8 cellular contexts compared by ENCODE assay signal in genomic region chr4:73603307-73603710, GRCh38.
DNase-seq lines count a peak whose midpoint lies in the region; ATAC-seq and TF ChIP-seq lines count a peak whose summit lies in the region.
"Had no signal": no experiment of that assay in that cellular context is flagged by ENCODE, and none has a peak within 500 bp of the region (broad histone marks: within the 10 kb centered on the region; RNA-seq: fewer than 3 reads in every experiment).

No MANE protein-coding gene starts in this region.

- intact Hi-C loops in posterior cingulate gyrus (cut with DNase I) = no loop called here

- peaks cover 0 to 1% of the 10 kb centered on the region in 2 donors for H3K9me3 Mint-ChIP-seq in stimulated activated naive B cell treated with anti-CD40 and anti-IgM and Interleukin-4, amounts not matched to agents 10 μg/mL and 1 μg/mL and 100 μg/mL, for 72 hours

- ATAC-seq in GM19395 (IDR thresholded peaks at IDR 0.05; ENCODE audit: unreplicated experiment) (peak; percentile 38), HG03439 (IDR thresholded peaks at IDR 0.05; ENCODE audit: unreplicated experiment) (peak; percentile 41)
- ATAC-seq in stimulated activated naive B cell treated with anti-CD40 and anti-IgM and Interleukin-4, amounts not matched to agents 10 μg/mL and 1 μg/mL and 100 μg/mL, for 72 hours (replicated peaks) = peak; percentile 82 to 88

- DNase-seq in choroid plexus epithelial cell (ENCODE audit: low read depth) (peak; percentile 93), pons (ENCODE audit: low spot score) (no peak), posterior cingulate gyrus (no peak), GM19240 (ENCODE audit: insufficient read length, low spot score) (no peak)
- no peak for DNase-seq in stimulated activated naive B cell treated with anti-CD40 and anti-IgM and Interleukin-4, amounts not matched to agents 10 μg/mL and 1 μg/mL and 100 μg/mL, for 72 hours

- H3K4me3 ChIP-seq in choroid plexus epithelial cell (ENCODE audit: low read depth, low read length) = no peak overlapping the region
- H3K4me3 ChIP-seq: lung had no signal

- H3K27me3 Mint-ChIP-seq in stimulated activated naive B cell treated with anti-CD40 and anti-IgM and Interleukin-4, amounts not matched to agents 10 μg/mL and 1 μg/mL and 100 μg/mL, for 72 hours = no peaks in the 10 kb centered on the region

- H3K4me1 Mint-ChIP-seq in stimulated activated naive B cell treated with anti-CD40 and anti-IgM and Interleukin-4, amounts not matched to agents 10 μg/mL and 1 μg/mL and 100 μg/mL, for 72 hours = peaks cover 12 to 42% of the 10 kb centered on the region in 2 donors

- TF ChIP-seq CTCF in choroid plexus epithelial cell (conservative IDR thresholded peaks at IDR 0.05; ENCODE audit: low read depth, low read length) = no peak

- no peak overlapping the region for H3K27ac Mint-ChIP-seq in stimulated activated naive B cell treated with anti-CD40 and anti-IgM and Interleukin-4, amounts not matched to agents 10 μg/mL and 1 μg/mL and 100 μg/mL, for 72 hours

- H3K36me3 Mint-ChIP-seq in stimulated activated naive B cell treated with anti-CD40 and anti-IgM and Interleukin-4, amounts not matched to agents 10 μg/mL and 1 μg/mL and 100 μg/mL, for 72 hours = no peaks in the 10 kb centered on the region

- H3K4me3 Mint-ChIP-seq in stimulated activated naive B cell treated with anti-CD40 and anti-IgM and Interleukin-4, amounts not matched to agents 10 μg/mL and 1 μg/mL and 100 μg/mL, for 72 hours = no peak overlapping the region
